Comparison of ENCODE assay signal across 16 cellular contexts in genomic region chr2:227853765-227854271, GRCh38. TPM values are rescaled to one million over a fixed set of nuclear protein-coding genes. Genes with fewer than 3 reads are reported as not detected.
DNase-seq lines count a peak whose midpoint lies in the region; ATAC-seq lines count a peak whose summit lies in the region.
"Had no signal": no experiment of that assay in that cellular context is flagged by ENCODE, and none has a peak within 500 bp of the region (broad histone marks: within the 10 kb centered on the region; RNA-seq: fewer than 3 reads in every experiment).

No MANE protein-coding gene starts in this region.

- no peak overlapping the region for H3K9ac ChIP-seq in adipocyte (ENCODE audit: low read length)

- no peak for ATAC-seq in activated naive CD8-positive, alpha-beta T cell treated with anti-CD3 and anti-CD28 coated beads, Interleukin-2, amount 50 U/mL, for 24 hours

- H3K36me3 Mint-ChIP-seq in activated naive CD8-positive, alpha-beta T cell treated with anti-CD3 and anti-CD28 coated beads, Interleukin-2, amount 50 U/mL, for 24 hours (ENCODE audit: low read depth) = no peaks in the 10 kb centered on the region

- H3K9me3 ChIP-seq in adipocyte (ENCODE audit: control insufficient read depth, low read length) = no peaks in the 10 kb centered on the region
- H3K9me3 ChIP-seq: ovary had no signal

- H3K4me1 ChIP-seq in ACC112 (ENCODE audit: control insufficient read depth, insufficient read depth, low read length, unreplicated experiment) (peaks cover 47% of the 10 kb centered on the region), adipocyte (ENCODE audit: control insufficient read depth, insufficient read depth, low read length) (peaks cover 17% of the 10 kb centered on the region)

- no peak overlapping the region for H3K4me3 ChIP-seq in ACC112 (ENCODE audit: low read depth, low read length)
- no peak overlapping the region for H3K4me3 ChIP-seq in adipocyte (ENCODE audit: low read length)
- H3K4me3 ChIP-seq: ovary, SJCRH30 had no signal

- H3K27me3 ChIP-seq in ACC112 (ENCODE audit: insufficient read depth, low read length) = no peaks in the 10 kb centered on the region
- H3K27me3 ChIP-seq in adipocyte (replicated peaks; ENCODE audit: control insufficient read depth, insufficient read depth, low read length) = no peaks in the 10 kb centered on the region
- H3K27me3 ChIP-seq: ovary, SJCRH30 had no signal

- H3K27ac Mint-ChIP-seq in activated naive CD8-positive, alpha-beta T cell treated with anti-CD3 and anti-CD28 coated beads, Interleukin-2, amount 50 U/mL, for 24 hours = no peak overlapping the region
- H3K27ac Mint-ChIP-seq: activated B cell treated with CpG ODN at 0.5 μM for 24 hours had no signal

- no peaks in the 10 kb centered on the region for H3K9me3 Mint-ChIP-seq in activated naive CD8-positive, alpha-beta T cell treated with anti-CD3 and anti-CD28 coated beads, Interleukin-2, amount 50 U/mL, for 24 hours
- H3K9me3 Mint-ChIP-seq: activated B cell treated with CpG ODN at 0.5 μM for 24 hours had no signal

- no peaks in the 10 kb centered on the region for H3K4me1 Mint-ChIP-seq in activated naive CD8-positive, alpha-beta T cell treated with anti-CD3 and anti-CD28 coated beads, Interleukin-2, amount 50 U/mL, for 24 hours
- H3K4me1 Mint-ChIP-seq: activated B cell treated with CpG ODN at 0.5 μM for 24 hours had no signal

- DNase-seq in LHCN-M2 (ENCODE audit: low read depth) = peak; percentile 48
- peak; percentile 34 for DNase-seq in adipocyte (ENCODE audit: low read depth)
- peak; percentile 32 for DNase-seq in iris pigment epithelial cell (ENCODE audit: low read depth)
- no peak for DNase-seq in C1 segment of cervical spinal cord (lab: John Stamatoyannopoulos, UW)
- DNase-seq in activated naive CD8-positive, alpha-beta T cell treated with anti-CD3 and anti-CD28 coated beads, Interleukin-2, amount 50 U/mL, for 24 hours = no peak
- DNase-seq in activated CD4-positive, alpha-beta T cell treated with anti-CD3 and anti-CD28 coated beads for 48 hours = no peak
- no peak for DNase-seq in activated CD4-positive, CD25-positive, alpha-beta regulatory T cell treated with anti-CD3 and anti-CD28 coated beads, Interleukin-2, amount 50 U/mL, for 72 hours
- DNase-seq: activated B cell treated with CpG ODN at 0.5 μM for 24 hours, aorta, DND-41, NCI-H82, ovary had no signal

- H2AFZ ChIP-seq in ACC112 (ENCODE audit: low read length, unreplicated experiment) = peak overlapping the region; percentile 43

- H3K36me3 ChIP-seq in ACC112 (ENCODE audit: insufficient read depth, low read length) = no peaks in the 10 kb centered on the region
- no peaks in the 10 kb centered on the region for H3K36me3 ChIP-seq in adipocyte (ENCODE audit: control insufficient read depth, insufficient read depth, low read length, severe bottlenecking)
- H3K36me3 ChIP-seq: ovary, SJCRH30 had no signal

- peaks cover 7% of the 10 kb centered on the region for H3K27me3 Mint-ChIP-seq in activated naive CD8-positive, alpha-beta T cell treated with anti-CD3 and anti-CD28 coated beads, Interleukin-2, amount 50 U/mL, for 24 hours

- no peak overlapping the region for H3K4me3 Mint-ChIP-seq in activated naive CD8-positive, alpha-beta T cell treated with anti-CD3 and anti-CD28 coated beads, Interleukin-2, amount 50 U/mL, for 24 hours
- H3K4me3 Mint-ChIP-seq: activated B cell treated with CpG ODN at 0.5 μM for 24 hours had no signal

- H3K27ac ChIP-seq in ACC112 (ENCODE audit: low read depth, low read length) = peak overlapping the region; percentile 59
- H3K27ac ChIP-seq: HL-60, ovary, SJCRH30 had no signal

- no peaks in the 10 kb centered on the region for H3K79me2 ChIP-seq in ACC112 (ENCODE audit: control insufficient read depth, insufficient read depth, low read length, unreplicated experiment)

RNA-seq across cellular contexts. Expression of gene DAW1, which starts 17.6 kb away (rescaled TPM):
- total RNA-seq in LHCN-M2 (2014; rRNA removed) = 0.23 and 0.32 TPM in 2 replicates
- polyA plus RNA-seq in LHCN-M2 (2012) = not detected
- total RNA-seq: activated B cell treated with CpG ODN at 0.5 μM for 24 hours, mesenteric fat pad had no signal

RNA-seq across cellular contexts. Expression of gene CCL20, which starts 40.2 kb away (rescaled TPM):
- total RNA-seq in LHCN-M2 (2014; rRNA removed) = 1.3 and 2.3 TPM in 2 replicates
- 2.9 TPM for polyA plus RNA-seq in LHCN-M2 (2012)
- total RNA-seq: activated B cell treated with CpG ODN at 0.5 μM for 24 hours had no signal

Comparison
In these comparisons a context has a peak if more than half of its experiments do, and no peak if none do; other contexts are left out.
1. DNase-seq: peak in LHCN-M2 (single experiment), adipocyte (single experiment) and iris pigment epithelial cell (single experiment); none in C1 segment of cervical spinal cord (0 of 14), activated naive CD8-positive, alpha-beta T cell treated with anti-CD3 and anti-CD28 coated beads, Interleukin-2, amount 50 U/mL, for 24 hours (single experiment), activated CD4-positive, alpha-beta T cell treated with anti-CD3 and anti-CD28 coated beads for 48 hours (single experiment) and activated CD4-positive, CD25-positive, alpha-beta regulatory T cell treated with anti-CD3 and anti-CD28 coated beads, Interleukin-2, amount 50 U/mL, for 72 hours (single experiment).